21 cellular contexts compared by ENCODE assay signal in genomic region chr7:26815452-26815851, GRCh38. TPM values are rescaled to one million over a fixed set of nuclear protein-coding genes. Genes with fewer than 3 reads are reported as not detected.
DNase-seq lines count a peak whose midpoint lies in the region; ATAC-seq, FAIRE-seq and TF ChIP-seq lines count a peak whose summit lies in the region.
"Had no signal": no experiment of that assay in that cellular context is flagged by ENCODE, and none has a peak within 500 bp of the region (broad histone marks: within the 10 kb centered on the region; RNA-seq: fewer than 3 reads in every experiment).

No MANE protein-coding gene starts in this region.

- no peaks in the 10 kb centered on the region for H3K27me3 Mint-ChIP-seq in activated T-cell treated with anti-CD3 and anti-CD28 coated beads, Interleukin-2, amount 50 U/mL, for 4 hours (ENCODE audit: low read depth)
- H3K27me3 Mint-ChIP-seq: T-helper 17 cell had no signal

- H3K4me3 Mint-ChIP-seq in activated T-cell treated with anti-CD3 and anti-CD28 coated beads, Interleukin-2, amount 50 U/mL, for 4 hours: no peak overlapping the region
- H3K4me3 Mint-ChIP-seq: CD8-positive, alpha-beta T cell; T-helper 17 cell had no signal

- no peak for TF ChIP-seq CTCF in K562 (IDR thresholded peaks at IDR 0.05 in 2 of 3, conservative IDR thresholded peaks at IDR 0.05 in 1 of 3; ENCODE audit: insufficient read depth in 2 of 3, low read depth in 1 of 3, low read length in 3 of 3)
- TF ChIP-seq CTCF in gastroesophageal sphincter (IDR thresholded peaks at IDR 0.05): no peak

- peak; percentile 32 for FAIRE-seq in K562 (lab: Jason Lieb, UNC)

- TF ChIP-seq EP300 in K562 (IDR thresholded peaks at IDR 0.05; ENCODE audit: low read length) (no peak), gastroesophageal sphincter (IDR thresholded peaks at IDR 0.05) (no peak)

- DNase-seq in NOMO-1 treated with DMSO at 0.1 percent for 48 hours (lab: John Stamatoyannopoulos, UW; ENCODE audit: unreplicated experiment): peak; percentile 58
- no peak for DNase-seq in NOMO-1 treated with dmso at 0.1 percent for 144 hours (lab: John Stamatoyannopoulos, UW; ENCODE audit: unreplicated experiment)
- peak; percentile 96 for DNase-seq in NCI-H2171 treated with DMSO at 0.1 percent for 48 hours (lab: John Stamatoyannopoulos, UW)
- no peak for DNase-seq in K562 (ENCODE audit: extremely low read depth in 1 of 4, low spot score in 3 of 4)
- peak; percentile 12 for DNase-seq in retina
- DNase-seq in NCI-H1436 treated with DMSO at 0.1 percent for 48 hours (lab: John Stamatoyannopoulos, UW): no peak
- DNase-seq in activated T-cell treated with anti-CD3 and anti-CD28 coated beads, Interleukin-2, amount 50 U/mL, for 4 hours: no peak
- DNase-seq: 8988T; C1 segment of cervical spinal cord; CD8-positive, alpha-beta T cell; EL; GOT3; HCEC 1CT; KG1; NCI-H1105 treated with DMSO at 0.1 percent for 48 hours; NCI-H187; NCI-H510A treated with DMSO at 0.1 percent for 48 hours; Right ventricle myocardium superior; SW 1271; T-helper 17 cell had no signal

- POLR2A ChIA-PET in K562 (lab: Yijun Ruan, JAX): no interaction called here

- no peak overlapping the region for H2AFZ ChIP-seq in K562 (ENCODE audit: low read depth, low read length)

- no peak for TF ChIP-seq POLR2A in K562 (conservative IDR thresholded peaks at IDR 0.05)
- TF ChIP-seq POLR2A in gastroesophageal sphincter (IDR thresholded peaks at IDR 0.05): no peak

- no peak for TF ChIP-seq RAD21 in K562 (CRISPR knock-in tag; conservative IDR thresholded peaks at IDR 0.05 in 1 of 2, IDR thresholded peaks at IDR 0.05 in 1 of 2)

- no peaks in the 10 kb centered on the region for H3K4me1 ChIP-seq in K562 (replicated peaks in 1 of 2; ENCODE audit: control insufficient read depth in 2 of 2, insufficient read depth in 2 of 2, low read length in 2 of 2)
- peaks cover 0 to 19% (median 2%) of the 10 kb centered on the region in 3 donors for H3K4me1 ChIP-seq in gastroesophageal sphincter

- H3K9me3 ChIP-seq in K562 (replicated peaks; ENCODE audit: control insufficient read depth, insufficient read depth, low read depth, low read length) (no peaks in the 10 kb centered on the region), gastroesophageal sphincter (no peaks in the 10 kb centered on the region)

- no peaks in the 10 kb centered on the region for H3K9me3 Mint-ChIP-seq in activated T-cell treated with anti-CD3 and anti-CD28 coated beads, Interleukin-2, amount 50 U/mL, for 4 hours
- H3K9me3 Mint-ChIP-seq: CD8-positive, alpha-beta T cell had no signal

- CTCF ChIA-PET in K562 (lab: Yijun Ruan, JAX; ENCODE audit: low intra/inter-chr PET ratio): no interaction called here

- intact Hi-C loops in K562 (cut with micrococcal nuclease): no loop called here

- no TSS peak for BruUV-seq in K562 (replicated peaks; lab: Mats Ljungman, UMichigan)

- no peak for ATAC-seq in K562
- ATAC-seq in gastroesophageal sphincter: no peak
- ATAC-seq in activated T-cell treated with anti-CD3 and anti-CD28 coated beads, Interleukin-2, amount 50 U/mL, for 4 hours: no peak
- ATAC-seq: CD8-positive, alpha-beta T cell; T-helper 17 cell had no signal

- H3K36me3 ChIP-seq in K562 (ENCODE audit: control insufficient read depth, insufficient read depth, low read length) (no peaks in the 10 kb centered on the region), gastroesophageal sphincter (no peaks in the 10 kb centered on the region)

- H3K79me2 ChIP-seq in K562 (ENCODE audit: control insufficient read depth, insufficient read depth, low read length): no peaks in the 10 kb centered on the region

- no peak overlapping the region for H3K9ac ChIP-seq in K562 (ENCODE audit: insufficient read depth in 1 of 2, low read depth in 2 of 2, low read length in 2 of 2)

- H3K36me3 Mint-ChIP-seq in activated T-cell treated with anti-CD3 and anti-CD28 coated beads, Interleukin-2, amount 50 U/mL, for 4 hours (ENCODE audit: insufficient read depth): peaks cover 1% of the 10 kb centered on the region
- H3K36me3 Mint-ChIP-seq: CD8-positive, alpha-beta T cell had no signal

- no peak overlapping the region for H3K4me2 ChIP-seq in K562 (ENCODE audit: insufficient read depth, low read length)

- WGBS in K562 (ENCODE audit: insufficient coverage, low coverage, missing lambda C conversion rate): 0% methylated on average over 3 of the region's 3 CpGs
- 78 to 80% methylated on average over 3 of the region's 3 CpGs for WGBS in gastroesophageal sphincter (ENCODE audit: low coverage in 1 of 2), 2 donors

- H3K27me3 ChIP-seq in K562 (ENCODE audit: control insufficient read depth in 2 of 2, insufficient read depth in 2 of 2, low read length in 2 of 2) (no peaks in the 10 kb centered on the region), gastroesophageal sphincter (no peaks in the 10 kb centered on the region)

- H3K27ac ChIP-seq in K562 (ENCODE audit: extremely low read depth, low read depth, low read length) (no peak overlapping the region), gastroesophageal sphincter (no peak overlapping the region)

- in situ Hi-C loops in K562 (cut with MboI): no loop called here

- no peak overlapping the region for H3K4me3 ChIP-seq in K562
- no peak overlapping the region for H3K4me3 ChIP-seq in gastroesophageal sphincter

- H4K20me1 ChIP-seq in K562 (replicated peaks; ENCODE audit: control insufficient read depth, insufficient read depth, low read length): no peaks in the 10 kb centered on the region

- no peaks in the 10 kb centered on the region for H3K9me1 ChIP-seq in K562 (ENCODE audit: control insufficient read depth, insufficient read depth, low read length)

- no peaks in the 10 kb centered on the region for H3K4me1 Mint-ChIP-seq in activated T-cell treated with anti-CD3 and anti-CD28 coated beads, Interleukin-2, amount 50 U/mL, for 4 hours (ENCODE audit: low read depth)

TF ChIP-seq in K562, 482 proteins besides CTCF, POLR2A, EP300 and RAD21:
- TF ChIP-seq ZNF384 (IDR thresholded peaks at IDR 0.05; ENCODE audit: low read depth, low read length) (no peak), ZNF212 (CRISPR knock-in tag; IDR thresholded peaks at IDR 0.05) (no peak), ARHGAP35 (IDR thresholded peaks at IDR 0.05; ENCODE audit: partially characterized antibody) (no peak)

RNA-seq across cellular contexts. Expression of gene SKAP2, which starts 48.9 kb away (rescaled TPM):
- 5.2 and 12.9 TPM in 2 replicates for total RNA-seq in K562 (2011; cell fraction: chromatin; rRNA removed; ENCODE audit: low replicate concordance)
- 0.92 and 1.0 TPM in 2 replicates for total RNA-seq in K562 (2011; cell fraction: nucleolus; rRNA removed)
- total RNA-seq in K562 (2011; cell fraction: nucleoplasm; rRNA removed): 3.5 and 4.4 TPM in 2 replicates
- total RNA-seq in K562 (2014; rRNA removed) (4.2 and 5.5 TPM in 2 replicates), K562 (2014; rRNA removed; fragmentation: Illumina TruSeq; extraction: Trizol) (8.3 and 10.4 TPM in 2 replicates), K562 (2015; rRNA removed; fragmentation: Illumina TruSeq; extraction: Trizol) (8.3 and 10.7 TPM in 2 replicates), K562 (2021) (7.9 and 10.9 TPM in 2 replicates), gastroesophageal sphincter (10 to 100 TPM; 54.3 to 83.1 (median 76.1) TPM)
- polyA plus RNA-seq in K562 (2011; rRNA removed) (2.7 and 5.0 TPM in 2 replicates), K562 (2014; fragmentation: Illumina TruSeq; extraction: Trizol) (11.7 and 13.5 TPM in 2 replicates), K562 (2014; fragmentation: Nextera tagmentation; extraction: Ambion mirVana) (1 to 10 TPM; 8.2 to 8.7 TPM), K562 (2014; rRNA removed) (4.6 and 5.5 TPM in 2 replicates)
- polyA plus RNA-seq in K562 (2011; cell fraction: cytosol; rRNA removed): 0.73 and 1.2 TPM in 2 replicates
- polyA plus RNA-seq in K562 (2011; cell fraction: nucleus; rRNA removed): 0.67 and 1.3 TPM in 2 replicates
- polyA plus RNA-seq in K562 (2012): 9.3 and 15.3 TPM in 2 replicates
- 5.2 and 5.3 TPM in 2 replicates for polyA minus RNA-seq in K562 (2011; rRNA and poly(A)+ RNA removed)
- polyA minus RNA-seq in K562 (2011; cell fraction: cytosol; rRNA and poly(A)+ RNA removed): 8.2 and 9.0 TPM in 2 replicates
- 3.5 and 4.7 TPM in 2 replicates for polyA minus RNA-seq in K562 (2011; cell fraction: nucleus; rRNA and poly(A)+ RNA removed)
- total RNA-seq in activated T-cell treated with anti-CD3 and anti-CD28 coated beads, Interleukin-2, amount 50 U/mL, for 4 hours: 1 to 10 TPM; 2.3 to 5.4 (median 4.1) TPM

Comparison
In these comparisons a context has a peak if more than half of its experiments do, and no peak if none do; other contexts are left out.
1. DNase-seq: peak in NOMO-1 treated with DMSO at 0.1 percent for 48 hours (single experiment), NCI-H2171 treated with DMSO at 0.1 percent for 48 hours (single experiment) and retina (single experiment); none in NOMO-1 treated with dmso at 0.1 percent for 144 hours (single experiment), K562 (0 of 4), NCI-H1436 treated with DMSO at 0.1 percent for 48 hours (single experiment) and activated T-cell treated with anti-CD3 and anti-CD28 coated beads, Interleukin-2, amount 50 U/mL, for 4 hours (single experiment).